ENCODE assay signal across 18 cellular contexts in the genomic region with DNA sequence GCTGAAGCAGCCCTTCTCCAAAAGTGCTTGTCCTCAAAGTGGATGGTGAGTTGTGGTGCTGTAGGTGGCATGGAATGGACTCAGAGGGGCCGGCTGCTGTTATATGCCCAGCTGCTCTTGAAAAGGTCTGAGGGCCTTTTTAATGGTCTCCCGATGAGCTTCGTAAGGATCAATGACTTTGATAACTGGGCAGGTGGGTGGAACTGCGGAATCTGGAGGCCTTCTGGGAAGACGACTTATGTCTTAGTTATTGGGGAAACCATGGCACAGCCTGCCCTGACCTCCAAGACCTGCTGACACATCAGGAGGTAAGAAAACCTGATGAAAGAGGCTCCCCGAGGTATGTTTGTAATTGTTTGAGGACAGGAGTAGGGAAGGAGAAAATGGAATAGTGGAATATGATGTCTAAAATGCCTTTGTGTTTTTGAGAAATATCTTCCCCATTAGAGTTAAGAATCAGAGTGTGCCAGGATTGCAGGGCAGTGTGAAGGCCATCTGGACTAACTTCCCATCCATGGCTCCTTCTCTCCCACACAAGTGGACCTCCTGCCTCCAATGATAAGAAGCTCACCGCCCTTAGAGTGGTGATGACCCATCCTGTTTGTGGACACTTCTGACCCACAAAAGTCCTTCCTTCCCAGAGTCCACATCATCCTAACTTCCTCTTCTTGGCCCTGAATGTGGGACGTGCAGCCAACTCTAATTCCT.
DNase-seq lines count a peak whose midpoint lies in the region; ATAC-seq and TF ChIP-seq lines count a peak whose summit lies in the region.
"Had no signal": no experiment of that assay in that cellular context is flagged by ENCODE, and none has a peak within 500 bp of the region (broad histone marks: within the 10 kb centered on the region; RNA-seq: fewer than 3 reads in every experiment).

No MANE protein-coding gene starts in this region.

- no peak overlapping the region for H3K4me3 Mint-ChIP-seq in activated CD4-positive, alpha-beta T cell treated with anti-CD3 and anti-CD28 coated beads, Interleukin-2, amount 10 ng/mL, durations not matched to agents 7 days and 5 days
- H3K4me3 Mint-ChIP-seq: B cell; CD8-positive, alpha-beta T cell had no signal

- POLR2A ChIA-PET in activated CD4-positive, alpha-beta T cell treated with anti-CD3 and anti-CD28 coated beads, Interleukin-2, amount 10 ng/mL, durations not matched to agents 7 days and 5 days (lab: Charles Lee) = no interaction called here

- H3K36me3 Mint-ChIP-seq in activated CD4-positive, alpha-beta T cell treated with anti-CD3 and anti-CD28 coated beads, Interleukin-2, amount 10 ng/mL, durations not matched to agents 7 days and 5 days (ENCODE audit: low read depth) = no peaks in the 10 kb centered on the region
- H3K36me3 Mint-ChIP-seq: CD8-positive, alpha-beta T cell had no signal

- DNase-seq in activated CD4-positive, alpha-beta T cell treated with anti-CD3 and anti-CD28 coated beads, Interleukin-2, amount 10 ng/mL, durations not matched to agents 7 days and 5 days = no peak
- no peak for DNase-seq in activated CD4-positive, alpha-beta T cell treated with anti-CD3 and anti-CD28 coated beads for 1 hour
- DNase-seq in OCI-M1 (lab: John Stamatoyannopoulos, UW) (peak; percentile 77), fibroblast of pulmonary artery (ENCODE audit: low read depth) (peak; percentile 23), T-helper 9 cell (no peak), NCI-H2171 treated with DMSO at 0.1 percent for 48 hours (lab: John Stamatoyannopoulos, UW) (no peak), HuH-7 (ENCODE audit: low spot score) (no peak)
- DNase-seq: CD8-positive, alpha-beta T cell; DMS53; H7; NCI-H1092 treated with DMSO at 0.1 percent for 48 hours; NCI-H146; NCI-H2081; NCI-H748 treated with DMSO at 0.1 percent for 48 hours; SHP77 had no signal

- peaks cover 3% of the 10 kb centered on the region for H3K27me3 Mint-ChIP-seq in activated CD4-positive, alpha-beta T cell treated with anti-CD3 and anti-CD28 coated beads, Interleukin-2, amount 10 ng/mL, durations not matched to agents 7 days and 5 days

- H3K4me1 Mint-ChIP-seq in activated CD4-positive, alpha-beta T cell treated with anti-CD3 and anti-CD28 coated beads, Interleukin-2, amount 10 ng/mL, durations not matched to agents 7 days and 5 days = peaks cover 15% of the 10 kb centered on the region

- H3K4me3 ChIP-seq in fibroblast of pulmonary artery (replicated peaks; ENCODE audit: low read depth, low read length) = no peak overlapping the region
- H3K4me3 ChIP-seq: SK-N-MC had no signal

- TF ChIP-seq CTCF in fibroblast of pulmonary artery (IDR thresholded peaks at IDR 0.05; ENCODE audit: low read length, missing control alignments) = no peak

- peak overlapping the region; percentile 34 for H3K27ac Mint-ChIP-seq in activated CD4-positive, alpha-beta T cell treated with anti-CD3 and anti-CD28 coated beads, Interleukin-2, amount 10 ng/mL, durations not matched to agents 7 days and 5 days
- H3K27ac Mint-ChIP-seq: B cell; CD8-positive, alpha-beta T cell had no signal

- no peaks in the 10 kb centered on the region for H3K9me3 Mint-ChIP-seq in activated CD4-positive, alpha-beta T cell treated with anti-CD3 and anti-CD28 coated beads, Interleukin-2, amount 10 ng/mL, durations not matched to agents 7 days and 5 days
- H3K9me3 Mint-ChIP-seq: CD8-positive, alpha-beta T cell had no signal

- CTCF ChIA-PET in activated CD4-positive, alpha-beta T cell treated with anti-CD3 and anti-CD28 coated beads, Interleukin-2, amount 10 ng/mL, durations not matched to agents 7 days and 5 days (lab: Charles Lee) = no interaction called here

- ATAC-seq in GM21825 (IDR thresholded peaks at IDR 0.05; ENCODE audit: unreplicated experiment) = no peak
- ATAC-seq: CD8-positive, alpha-beta T cell had no signal

Comparison
In these comparisons a context has a peak if more than half of its experiments do, and no peak if none do; other contexts are left out.
1. DNase-seq: peak in OCI-M1 (single experiment) and fibroblast of pulmonary artery (single experiment); none in activated CD4-positive, alpha-beta T cell treated with anti-CD3 and anti-CD28 coated beads, Interleukin-2, amount 10 ng/mL, durations not matched to agents 7 days and 5 days (single experiment), activated CD4-positive, alpha-beta T cell treated with anti-CD3 and anti-CD28 coated beads for 1 hour (single experiment), T-helper 9 cell (single experiment), NCI-H2171 treated with DMSO at 0.1 percent for 48 hours (single experiment) and HuH-7 (single experiment).